In the genomic region with DNA sequence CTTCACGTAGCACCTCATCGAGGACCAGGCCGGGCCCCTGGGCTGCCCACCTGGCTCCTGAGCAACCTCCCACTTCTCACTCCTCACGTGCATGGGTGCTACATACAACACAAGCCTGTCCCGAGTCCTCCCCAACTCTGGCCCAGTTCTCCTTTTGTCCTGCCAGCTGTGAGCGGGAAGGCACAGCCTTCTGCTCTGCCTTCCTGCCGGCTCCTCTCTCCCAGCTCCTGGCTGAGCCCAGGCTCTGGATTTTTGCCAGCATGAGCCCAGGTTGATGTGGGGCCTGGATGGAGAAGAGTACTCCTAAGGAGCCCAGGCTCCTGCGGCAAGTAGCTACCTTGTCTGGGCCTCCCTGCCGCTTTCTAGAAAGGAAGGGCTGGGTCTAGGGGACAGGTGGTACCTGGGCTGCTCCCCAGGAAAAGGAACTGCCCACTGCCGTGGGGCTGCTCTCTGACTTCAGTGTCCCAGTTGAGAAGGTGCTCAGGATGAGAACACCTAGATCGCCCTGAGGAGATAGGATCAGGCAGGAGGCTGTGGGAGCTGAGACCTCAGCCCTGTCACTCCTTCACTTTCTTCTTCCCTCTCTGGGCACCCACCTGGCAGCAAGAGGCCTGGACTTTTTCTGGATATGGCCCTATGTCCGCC, we compare ENCODE assay signal across 11 cellular contexts. TPM values are rescaled to one million over a fixed set of nuclear protein-coding genes. Genes with fewer than 3 reads are reported as not detected.
A peak's percentile ranks its signal among the peaks of the same experiment; 100 is the strongest.
DNase-seq lines count a peak whose midpoint lies in the region; ATAC-seq, FAIRE-seq and TF ChIP-seq lines count a peak whose summit lies in the region.
"Had no signal": no experiment of that assay in that cellular context is flagged by ENCODE, and none has a peak within 500 bp of the region (broad histone marks: within the 10 kb centered on the region; RNA-seq: fewer than 3 reads in every experiment).

No MANE protein-coding gene starts in this region.

- intact Hi-C loops in IMR-90 (cut with micrococcal nuclease) (no loop called here), left lung (cut with DNase I) (no loop called here), thyroid gland (cut with DNase I) (no loop called here)

- H4K5ac ChIP-seq in IMR-90 (ENCODE audit: low read depth, low read length), result no peak overlapping the region

- H3K27me3 ChIP-seq in IMR-90 (ENCODE audit: control insufficient read depth, insufficient read depth, low read length), result no peaks in the 10 kb centered on the region
- no peaks in the 10 kb centered on the region for H3K27me3 ChIP-seq in astrocyte (ENCODE audit: insufficient read depth, low read length)
- no peaks in the 10 kb centered on the region for H3K27me3 ChIP-seq in left lung
- no peaks in the 10 kb centered on the region for H3K27me3 ChIP-seq in thyroid gland
- H3K27me3 ChIP-seq in neural progenitor cell, result peaks cover 19% of the 10 kb centered on the region

- in situ Hi-C loops in IMR-90 (cut with MboI; ENCODE audit: low sequenced_read_pairs), result no loop called here

- DNase-seq in IMR-90 (no peak), astrocyte (ENCODE audit: low read depth) (no peak), left lung (no peak), thyroid gland (peak; percentile 63 to 65), RPMI8226 (no peak), neural progenitor cell (ENCODE audit: low spot score) (no peak), NOMO-1 treated with DMSO at 0.1 percent for 48 hours (lab: John Stamatoyannopoulos, UW; ENCODE audit: unreplicated experiment) (no peak)

- H3K9me3 ChIP-seq in IMR-90 (ENCODE audit: control insufficient read depth, insufficient read depth, low read length) (no peaks in the 10 kb centered on the region), astrocyte (ENCODE audit: insufficient read depth, low read depth, low read length) (no peaks in the 10 kb centered on the region), left lung (no peaks in the 10 kb centered on the region), thyroid gland (no peaks in the 10 kb centered on the region), neural progenitor cell (ENCODE audit: low read depth) (no peaks in the 10 kb centered on the region)

- peak overlapping the region; percentile 47 for H2BK120ac ChIP-seq in IMR-90 (ENCODE audit: low read depth, low read length)

- peaks cover 5% of the 10 kb centered on the region for H3F3A ChIP-seq in neural progenitor cell (ENCODE audit: low read depth)

- no peaks in the 10 kb centered on the region for H3K9me3 Mint-ChIP-seq in astrocyte (ENCODE audit: unreplicated experiment)
- H3K9me3 Mint-ChIP-seq in neural progenitor cell, result no peaks in the 10 kb centered on the region
- H3K9me3 Mint-ChIP-seq: neural crest cell; T-helper 1 cell treated with Interleukin-12 subunit alpha and Interleukin-12 subunit beta and Interleukin-4 antibody, amounts not matched to agents 30 μg/mL and 1 μg/mL, for 36 hours had no signal

- H2AFZ ChIP-seq in IMR-90 (replicated peaks; ENCODE audit: low read length, poor library complexity), result peak overlapping the region; percentile 54
- no peak overlapping the region for H2AFZ ChIP-seq in astrocyte (ENCODE audit: low read depth, low read length)
- H2AFZ ChIP-seq in neural progenitor cell (replicated peaks), result no peak overlapping the region

- no peak overlapping the region for H2BK5ac ChIP-seq in IMR-90 (ENCODE audit: low read depth, low read length, poor library complexity, severe bottlenecking)

- H3K27me3 Mint-ChIP-seq in astrocyte (ENCODE audit: low read depth, unreplicated experiment), result peaks cover 58% of the 10 kb centered on the region
- H3K27me3 Mint-ChIP-seq in neural progenitor cell (ENCODE audit: insufficient read depth, low read depth), result peaks cover 39% of the 10 kb centered on the region

- H3K4me3 Mint-ChIP-seq in astrocyte (ENCODE audit: unreplicated experiment) (no peak overlapping the region), neural progenitor cell (no peak overlapping the region)
- H3K4me3 Mint-ChIP-seq: neural crest cell; T-helper 1 cell treated with Interleukin-12 subunit alpha and Interleukin-12 subunit beta and Interleukin-4 antibody, amounts not matched to agents 30 μg/mL and 1 μg/mL, for 36 hours had no signal

- H3K14ac ChIP-seq in IMR-90 (replicated peaks; ENCODE audit: low read depth, low read length), result peak overlapping the region; percentile 58; the same call in 1 of the 2 replicates

- H3K4me1 ChIP-seq in IMR-90 (ENCODE audit: control insufficient read depth, insufficient read depth, low read length) (peaks cover 38% of the 10 kb centered on the region), astrocyte (ENCODE audit: insufficient read depth, low read length) (peaks cover 30% of the 10 kb centered on the region), left lung (peaks cover 20 to 41% of the 10 kb centered on the region in 2 donors), thyroid gland (peaks cover 15 to 16% of the 10 kb centered on the region in 2 donors), neural progenitor cell (peaks cover 43% of the 10 kb centered on the region)

- H3K79me2 ChIP-seq in astrocyte (ENCODE audit: insufficient read depth, low read length) (no peaks in the 10 kb centered on the region), neural progenitor cell (ENCODE audit: low read depth) (no peaks in the 10 kb centered on the region)

- peaks cover 12% of the 10 kb centered on the region for H3K36me3 Mint-ChIP-seq in astrocyte (ENCODE audit: low read depth, unreplicated experiment)
- no peaks in the 10 kb centered on the region for H3K36me3 Mint-ChIP-seq in neural progenitor cell

- no peak for TF ChIP-seq POLR2A in IMR-90 (IDR thresholded peaks at IDR 0.05; ENCODE audit: low read depth, low read length)
- no peak for TF ChIP-seq POLR2A in thyroid gland (IDR thresholded peaks at IDR 0.05)

- peak overlapping the region; percentile 19; the same call in 1 of the 2 replicates for H4K91ac ChIP-seq in IMR-90 (ENCODE audit: insufficient read depth, low read depth, low read length)

- no peak for TF ChIP-seq RAD21 in IMR-90 (IDR thresholded peaks at IDR 0.05; ENCODE audit: low read length)

- no CpG with 5 or more reads among the region's 12 CpGs for WGBS in IMR-90 (ENCODE audit: extremely low coverage in 2 of 2, insufficient read length in 1 of 2), 2 experiments
- 56 to 64% methylated on average over 8 to 9 of the region's 12 CpGs for WGBS in thyroid gland, 2 donors

- H3K56ac ChIP-seq in IMR-90 (ENCODE audit: extremely low read depth, insufficient read depth, low read length), result no peak overlapping the region

- no peak overlapping the region for H2BK20ac ChIP-seq in IMR-90 (ENCODE audit: low read depth, low read length)

- peaks cover 9% of the 10 kb centered on the region for H3K4me1 Mint-ChIP-seq in astrocyte (ENCODE audit: low read depth, unreplicated experiment)
- peaks cover 35% of the 10 kb centered on the region for H3K4me1 Mint-ChIP-seq in neural progenitor cell

- H3K4me3 ChIP-seq in IMR-90 (ENCODE audit: insufficient read depth, low read depth, low read length) (no peak overlapping the region), astrocyte (ENCODE audit: insufficient read depth, low read depth, low read length) (no peak overlapping the region), left lung (no peak overlapping the region), thyroid gland (replicated peaks in 1 of 3) (no peak overlapping the region), neural progenitor cell (no peak overlapping the region)

- H4K20me1 ChIP-seq in IMR-90 (ENCODE audit: insufficient read depth, low read length) (peaks cover 8% of the 10 kb centered on the region; the same call in 1 of the 2 replicates), astrocyte (ENCODE audit: insufficient read depth, low read length) (peaks cover 35% of the 10 kb centered on the region), neural progenitor cell (ENCODE audit: low read depth) (no peaks in the 10 kb centered on the region)

- peaks cover 53% of the 10 kb centered on the region for H3K36me3 ChIP-seq in IMR-90 (ENCODE audit: control insufficient read depth, insufficient read depth, low read length)
- no peaks in the 10 kb centered on the region for H3K36me3 ChIP-seq in astrocyte (ENCODE audit: insufficient read depth, low read length)
- peaks cover 0 to 34% of the 10 kb centered on the region in 2 donors for H3K36me3 ChIP-seq in left lung
- peaks cover 0 to 6% of the 10 kb centered on the region in 2 donors for H3K36me3 ChIP-seq in thyroid gland
- no peaks in the 10 kb centered on the region for H3K36me3 ChIP-seq in neural progenitor cell

- no TSS peak for BruUV-seq in IMR-90 (replicated peaks; lab: Mats Ljungman, UMichigan)

- FAIRE-seq in astrocyte (lab: Jason Lieb, UNC), result no peak
- FAIRE-seq: colon had no signal

- POLR2A ChIA-PET in IMR-90 (lab: Charles Lee; ENCODE audit: unreplicated experiment), result interaction anchor here (0.6 kb wide), 1 partner anchor 16 kb away, joined by 3 read pairs; no protein-coding TSS in a partner anchor

- no peak for ATAC-seq in IMR-90 (ENCODE audit: low read depth)
- peak; percentile 49 for ATAC-seq in left lung
- no peak for ATAC-seq in HG02973 (IDR thresholded peaks at IDR 0.05; ENCODE audit: unreplicated experiment)

- no peak overlapping the region for H3K18ac ChIP-seq in IMR-90 (ENCODE audit: low read depth, low read length)

- H4K8ac ChIP-seq in IMR-90 (ENCODE audit: low read depth in 2 of 2, low read length in 2 of 2), result peak overlapping the region in 1 of 2 experiments; percentile 36; a peak in 1 of 4 replicates

- H3K4ac ChIP-seq in IMR-90 (ENCODE audit: low read depth, low read length), result peak overlapping the region; percentile 55

- peaks cover 0 to 25% of the 10 kb centered on the region in 2 experiments; a peak in 2 of 4 replicates for H3K79me1 ChIP-seq in IMR-90 (ENCODE audit: low read depth in 1 of 2, low read length in 2 of 2)

- no peak overlapping the region for H3K27ac Mint-ChIP-seq in astrocyte (ENCODE audit: unreplicated experiment)
- H3K27ac Mint-ChIP-seq in neural progenitor cell, result no peak overlapping the region
- H3K27ac Mint-ChIP-seq: T-helper 1 cell treated with Interleukin-12 subunit alpha and Interleukin-12 subunit beta and Interleukin-4 antibody, amounts not matched to agents 30 μg/mL and 1 μg/mL, for 36 hours had no signal

- H2AK5ac ChIP-seq in IMR-90 (ENCODE audit: low read depth, low read length), result peak overlapping the region; percentile 57; the same call in 1 of the 2 replicates

- H2AK9ac ChIP-seq in IMR-90 (replicated peaks; ENCODE audit: low read depth, low read length, poor library complexity), result peak overlapping the region; percentile 96

- TF ChIP-seq CTCF in IMR-90 (conservative IDR thresholded peaks at IDR 0.05; ENCODE audit: low read depth, low read length) (no peak), astrocyte (IDR thresholded peaks at IDR 0.05; ENCODE audit: insufficient read depth, low read depth, low read length) (no peak), left lung (IDR thresholded peaks at IDR 0.05) (no peak), thyroid gland (IDR thresholded peaks at IDR 0.05) (no peak), neural progenitor cell (IDR thresholded peaks at IDR 0.05) (no peak)

- H3K9ac ChIP-seq in IMR-90 (ENCODE audit: low read depth, low read length) (no peak overlapping the region), astrocyte (ENCODE audit: low read length) (peak overlapping the region; percentile 41), neural progenitor cell (no peak overlapping the region)

- CTCF ChIA-PET in IMR-90 (lab: Yijun Ruan, JAX), result interaction anchor here (0.9 to 1.7 kb wide), 3 partner anchors 18 to 113 kb away, joined by 3 to 6 read pairs (median 5); no protein-coding TSS in a partner anchor

- H3K9me1 ChIP-seq in IMR-90 (ENCODE audit: insufficient read depth, low read length), result peaks cover 4% of the 10 kb centered on the region

- dilution Hi-C loops in IMR-90 (cut with HindIII; ENCODE audit: low sequenced_read_pairs, unreplicated experiment), result no loop called here

- H2BK15ac ChIP-seq in IMR-90 (ENCODE audit: low read depth, low read length), result no peak overlapping the region

- no peak overlapping the region; the same call in 1 of the 2 replicates for H3K27ac ChIP-seq in IMR-90 (ENCODE audit: insufficient read depth, low read length)
- no peak overlapping the region for H3K27ac ChIP-seq in astrocyte (ENCODE audit: low read depth, low read length)
- peak overlapping the region; percentile 47 to 65 for H3K27ac ChIP-seq in left lung
- peak overlapping the region; percentile 41 to 63 (median 41) for H3K27ac ChIP-seq in thyroid gland
- H3K27ac ChIP-seq in neural progenitor cell, result no peak overlapping the region

- peak overlapping the region; percentile 18; the same call in 1 of the 2 replicates for H3K4me2 ChIP-seq in IMR-90 (ENCODE audit: low read depth, low read length)
- H3K4me2 ChIP-seq in astrocyte (ENCODE audit: low read length), result peak overlapping the region; percentile 44
- no peak overlapping the region for H3K4me2 ChIP-seq in neural progenitor cell

- H3K23ac ChIP-seq in IMR-90 (ENCODE audit: low read depth, low read length), result no peak overlapping the region

RNA-seq across cellular contexts. Expression of a gene that starts 23.6 kb away (rescaled TPM):
- total RNA-seq in IMR-90 (2012; rRNA removed) (0.28 and 0.36 TPM in 2 replicates), astrocyte (0.27 TPM in 1 of 2 replicates, not detected in the other), left lung (10 to 100 TPM; 15.4 to 32.9 TPM), thyroid gland (10 to 100 TPM in 1 of 4 donors, 1 to 10 TPM in 3; 4.2 to 10.9 (median 7.7) TPM), neural progenitor cell (ENCODE audit: low replicate concordance) (0.88 and 2.2 TPM in 2 replicates)
- 0.39 and 0.63 TPM in 2 replicates for polyA plus RNA-seq in IMR-90 (2012; rRNA removed)
- polyA plus RNA-seq in IMR-90 (2012; cell fraction: cytosol; rRNA removed), result 0.17 and 0.64 TPM in 2 replicates
- 0.56 and 1.4 TPM in 2 replicates for polyA plus RNA-seq in IMR-90 (2012; cell fraction: nucleus; rRNA removed; ENCODE audit: low replicate concordance)

RNA-seq across cellular contexts. Expression of a gene that starts 37.5 kb away (rescaled TPM):
- total RNA-seq in IMR-90 (2012; rRNA removed), result 23.3 and 28.3 TPM in 2 replicates
- 56.0 and 62.1 TPM in 2 replicates for polyA plus RNA-seq in IMR-90 (2012; rRNA removed)
- polyA plus RNA-seq in IMR-90 (2012; cell fraction: cytosol; rRNA removed), result 30.8 and 37.2 TPM in 2 replicates
- polyA plus RNA-seq in IMR-90 (2012; cell fraction: nucleus; rRNA removed; ENCODE audit: low replicate concordance), result 280 and 687 TPM in 2 replicates
- 43.0 and 43.3 TPM in 2 replicates for total RNA-seq in astrocyte
- 10 to 100 TPM; 24.2 to 46.2 TPM for total RNA-seq in left lung
- 10 to 100 TPM; 23.9 to 31.3 (median 29.1) TPM for total RNA-seq in thyroid gland
- total RNA-seq in neural progenitor cell (ENCODE audit: low replicate concordance), result 30.2 and 49.0 TPM in 2 replicates

RNA-seq across cellular contexts. Expression of a gene that starts 39.0 kb away (rescaled TPM):
- 42.5 and 56.7 TPM in 2 replicates for total RNA-seq in IMR-90 (2012; rRNA removed)
- 181 and 243 TPM in 2 replicates for polyA plus RNA-seq in IMR-90 (2012; rRNA removed)
- polyA plus RNA-seq in IMR-90 (2012; cell fraction: cytosol; rRNA removed), result 122 and 198 TPM in 2 replicates
- polyA plus RNA-seq in IMR-90 (2012; cell fraction: nucleus; rRNA removed; ENCODE audit: low replicate concordance), result 98.8 and 265 TPM in 2 replicates
- 96.4 and 104 TPM in 2 replicates for total RNA-seq in astrocyte
- 10 to 100 TPM; 65.1 to 92.5 TPM for total RNA-seq in left lung
- 10 to 100 TPM; 16.9 to 67.7 (median 43.0) TPM for total RNA-seq in thyroid gland
- total RNA-seq in neural progenitor cell (ENCODE audit: low replicate concordance), result 34.7 and 108 TPM in 2 replicates

Comparison
In these comparisons a context has a peak if more than half of its experiments do, and no peak if none do; other contexts are left out.
1. DNase-seq: peak in thyroid gland (2 of 2); none in IMR-90 (single experiment), astrocyte (single experiment), left lung (0 of 2), RPMI8226 (single experiment), neural progenitor cell (single experiment) and NOMO-1 treated with DMSO at 0.1 percent for 48 hours (single experiment).
2. H3K27ac ChIP-seq: peak in left lung (2 of 2) and thyroid gland (3 of 3); none in IMR-90 (single experiment), astrocyte (single experiment) and neural progenitor cell (single experiment).